Comparison of ENCODE assay signal across 1 cellular context in genomic region chr3:29410200-29410599, GRCh38.
TF ChIP-seq lines count a peak whose summit lies in the region.

No MANE protein-coding gene starts in this region.

TF ChIP-seq in IMR-90, 13 proteins besides CTCF, POLR2A, EP300 and RAD21 (continued from another document):
- no peak for TF ChIP-seq RCOR1 (IDR thresholded peaks at IDR 0.05; ENCODE audit: insufficient replicate concordance, low read length)
- no peak for TF ChIP-seq MAZ (IDR thresholded peaks at IDR 0.05; ENCODE audit: borderline replicate concordance, low read depth, low read length)
- TF ChIP-seq CEBPB (IDR thresholded peaks at IDR 0.05; ENCODE audit: low read depth, low read length), result no peak
